In the genomic region with DNA sequence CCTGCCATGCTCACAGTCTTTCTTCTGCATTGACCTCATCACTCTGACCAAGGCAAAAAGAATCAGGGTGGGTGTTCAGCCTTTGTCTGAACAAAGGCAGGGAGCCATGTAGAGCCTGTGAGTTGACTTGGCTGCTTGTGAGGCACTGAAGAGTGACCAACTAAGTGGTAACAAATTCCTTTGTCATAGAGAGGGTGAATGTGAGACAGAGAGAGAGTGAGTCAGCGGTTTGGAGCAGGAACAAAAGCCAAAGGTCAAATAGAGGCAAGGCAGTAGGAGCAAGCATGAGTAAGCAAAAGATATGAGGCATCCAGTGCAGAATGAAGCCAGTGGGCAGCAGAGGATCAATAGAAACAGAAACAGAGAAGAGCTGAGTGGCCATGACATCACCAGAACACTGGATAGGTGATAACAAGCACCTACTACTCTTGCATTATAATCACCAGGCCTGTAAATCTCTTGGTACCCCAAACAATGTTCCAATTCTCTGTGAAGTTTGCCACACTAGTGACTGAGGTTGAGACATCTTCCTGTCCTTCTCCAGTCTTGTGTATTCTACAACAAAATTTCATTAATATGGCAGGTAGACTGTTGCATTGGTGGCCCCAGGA, we compare ENCODE assay signal across 9 cellular contexts.
DNase-seq lines count a peak whose midpoint lies in the region; ATAC-seq and TF ChIP-seq lines count a peak whose summit lies in the region.
"Had no signal": no experiment of that assay in that cellular context is flagged by ENCODE, and none has a peak within 500 bp of the region (broad histone marks: within the 10 kb centered on the region; RNA-seq: fewer than 3 reads in every experiment).

No MANE protein-coding gene starts in this region.

- no peak for DNase-seq in activated naive CD8-positive, alpha-beta T cell treated with anti-CD3 and anti-CD28 coated beads, Interleukin-2, amount 50 U/mL, for 24 hours
- no peak for DNase-seq in activated naive CD8-positive, alpha-beta T cell treated with anti-CD3 and anti-CD28 coated beads for 36 hours
- DNase-seq in SW 1271 (lab: John Stamatoyannopoulos, UW) (peak; percentile 27 to 54), right cardiac atrium (peak in 1 of 3 donors; percentile 14), uterus (no peak)
- DNase-seq in activated CD4-positive, alpha-beta T cell treated with anti-CD3 and anti-CD28 coated beads, Interleukin-2, amount 50 U/mL, for 1 hour = no peak
- DNase-seq: DND-41 had no signal

- H3K27me3 ChIP-seq in right cardiac atrium (ENCODE audit: control insufficient read depth, insufficient read depth) = no peaks in the 10 kb centered on the region
- H3K27me3 ChIP-seq in uterus = no peaks in the 10 kb centered on the region

- no peak for TF ChIP-seq POLR2A in uterus (IDR thresholded peaks at IDR 0.05)

- WGBS in right cardiac atrium = 51% methylated on average over 1 of the region's 1 CpG

- intact Hi-C loops in right cardiac atrium (cut with DNase I) (no loop called here), uterus (cut with DNase I; ENCODE audit: low total_unique reads) (no loop called here)

- no peak overlapping the region for H3K4me3 Mint-ChIP-seq in activated naive CD8-positive, alpha-beta T cell treated with anti-CD3 and anti-CD28 coated beads, Interleukin-2, amount 50 U/mL, for 24 hours
- H3K4me3 Mint-ChIP-seq in activated naive CD8-positive, alpha-beta T cell treated with anti-CD3 and anti-CD28 coated beads for 36 hours = no peak overlapping the region

- H3K9me3 Mint-ChIP-seq in activated naive CD8-positive, alpha-beta T cell treated with anti-CD3 and anti-CD28 coated beads, Interleukin-2, amount 50 U/mL, for 24 hours = peaks cover 3% of the 10 kb centered on the region
- no peaks in the 10 kb centered on the region for H3K9me3 Mint-ChIP-seq in activated naive CD8-positive, alpha-beta T cell treated with anti-CD3 and anti-CD28 coated beads for 36 hours

- H3K27me3 Mint-ChIP-seq in activated naive CD8-positive, alpha-beta T cell treated with anti-CD3 and anti-CD28 coated beads, Interleukin-2, amount 50 U/mL, for 24 hours = no peaks in the 10 kb centered on the region
- H3K27me3 Mint-ChIP-seq in activated naive CD8-positive, alpha-beta T cell treated with anti-CD3 and anti-CD28 coated beads for 36 hours = no peaks in the 10 kb centered on the region

- ATAC-seq in activated naive CD8-positive, alpha-beta T cell treated with anti-CD3 and anti-CD28 coated beads, Interleukin-2, amount 50 U/mL, for 24 hours = peak; percentile 81
- ATAC-seq in HG03354 (IDR thresholded peaks at IDR 0.05; ENCODE audit: poor library complexity, severe bottlenecking, unreplicated experiment) = peak; percentile 74
- peak; percentile 61 to 83 for ATAC-seq in right cardiac atrium
- ATAC-seq in GM21723 (IDR thresholded peaks at IDR 0.05; ENCODE audit: unreplicated experiment) = no peak

- peaks cover 2% of the 10 kb centered on the region for H3K36me3 Mint-ChIP-seq in activated naive CD8-positive, alpha-beta T cell treated with anti-CD3 and anti-CD28 coated beads, Interleukin-2, amount 50 U/mL, for 24 hours (ENCODE audit: low read depth)
- no peaks in the 10 kb centered on the region for H3K36me3 Mint-ChIP-seq in activated naive CD8-positive, alpha-beta T cell treated with anti-CD3 and anti-CD28 coated beads for 36 hours

- no peaks in the 10 kb centered on the region for H3K36me3 ChIP-seq in uterus

- H3K4me1 ChIP-seq in right cardiac atrium (ENCODE audit: control insufficient read depth, insufficient read depth, low read length) (no peaks in the 10 kb centered on the region), uterus (no peaks in the 10 kb centered on the region)

- no peak overlapping the region for H3K4me3 ChIP-seq in right cardiac atrium (ENCODE audit: low read length)
- no peak overlapping the region for H3K4me3 ChIP-seq in uterus

- H3K9me3 ChIP-seq in right cardiac atrium (ENCODE audit: control insufficient read depth, low read length) (no peaks in the 10 kb centered on the region), uterus (no peaks in the 10 kb centered on the region)

- H3K27ac Mint-ChIP-seq in activated naive CD8-positive, alpha-beta T cell treated with anti-CD3 and anti-CD28 coated beads, Interleukin-2, amount 50 U/mL, for 24 hours = no peak overlapping the region
- no peak overlapping the region for H3K27ac Mint-ChIP-seq in activated naive CD8-positive, alpha-beta T cell treated with anti-CD3 and anti-CD28 coated beads for 36 hours

- no peak overlapping the region for H3K27ac ChIP-seq in right cardiac atrium (ENCODE audit: low read length)
- no peak overlapping the region for H3K27ac ChIP-seq in uterus

- no peak for TF ChIP-seq CTCF in uterus (IDR thresholded peaks at IDR 0.05)

- peaks cover 9% of the 10 kb centered on the region for H3K4me1 Mint-ChIP-seq in activated naive CD8-positive, alpha-beta T cell treated with anti-CD3 and anti-CD28 coated beads, Interleukin-2, amount 50 U/mL, for 24 hours
- peaks cover 8% of the 10 kb centered on the region for H3K4me1 Mint-ChIP-seq in activated naive CD8-positive, alpha-beta T cell treated with anti-CD3 and anti-CD28 coated beads for 36 hours

Comparison
In these comparisons a context has a peak if more than half of its experiments do, and no peak if none do; other contexts are left out.
1. DNase-seq: peak in SW 1271 (2 of 2); none in activated naive CD8-positive, alpha-beta T cell treated with anti-CD3 and anti-CD28 coated beads, Interleukin-2, amount 50 U/mL, for 24 hours (single experiment), activated naive CD8-positive, alpha-beta T cell treated with anti-CD3 and anti-CD28 coated beads for 36 hours (single experiment), activated CD4-positive, alpha-beta T cell treated with anti-CD3 and anti-CD28 coated beads, Interleukin-2, amount 50 U/mL, for 1 hour (single experiment) and uterus (0 of 2).